Comparison of ENCODE assay signal across 8 cellular contexts in the genomic region with DNA sequence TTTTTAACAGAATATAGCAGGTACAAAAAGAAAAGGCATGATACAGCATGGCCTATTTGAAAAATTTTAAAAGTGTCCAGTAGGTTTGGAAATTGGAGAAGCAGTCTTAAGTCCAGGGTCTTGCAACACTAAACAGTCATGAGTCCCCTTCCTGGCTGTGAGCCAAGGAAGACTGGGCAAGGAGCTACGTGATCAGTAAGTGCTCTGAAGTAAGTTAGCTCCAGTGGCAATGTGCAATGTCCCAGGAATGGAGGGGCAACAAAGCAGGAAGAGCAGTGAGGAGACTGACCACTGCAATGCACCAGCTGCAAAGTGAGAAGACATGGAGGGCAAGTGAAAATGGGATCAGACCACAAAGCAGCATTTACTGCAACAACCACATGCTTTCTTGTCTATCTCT.
DNase-seq lines count a peak whose midpoint lies in the region; ATAC-seq and FAIRE-seq lines count a peak whose summit lies in the region.
"Had no signal": no experiment of that assay in that cellular context is flagged by ENCODE, and none has a peak within 500 bp of the region (broad histone marks: within the 10 kb centered on the region; RNA-seq: fewer than 3 reads in every experiment).

No MANE protein-coding gene starts in this region.

- ATAC-seq in GM18907 (IDR thresholded peaks at IDR 0.05; ENCODE audit: unreplicated experiment): no peak

- no peak overlapping the region for H3K9ac ChIP-seq in skeletal muscle tissue (ENCODE audit: low read depth in 1 of 3, low read length in 3 of 3)

- FAIRE-seq in GM19239 (lab: Jason Lieb, UNC): peak; percentile 61
- FAIRE-seq: endothelial cell of umbilical vein had no signal

- H3K27me3 ChIP-seq in skeletal muscle tissue (ENCODE audit: control insufficient read depth in 3 of 3, insufficient read depth in 3 of 3, low read length in 3 of 3): no peaks in the 10 kb centered on the region

- no peak overlapping the region for H3K4me3 ChIP-seq in skeletal muscle tissue (ENCODE audit: low read length in 3 of 3)

- peak overlapping the region; percentile 10 for H3K27ac ChIP-seq in skeletal muscle tissue (ENCODE audit: low read depth, low read length)

- DNase-seq in GM19239 (ENCODE audit: insufficient read length, low spot score) (no peak), SKM-1 (lab: John Stamatoyannopoulos, UW; ENCODE audit: unreplicated experiment) (peak; percentile 73), glomerular visceral epithelial cell (ENCODE audit: extremely low spot score) (peak; percentile 96), OCI-M2 (lab: John Stamatoyannopoulos, UW; ENCODE audit: unreplicated experiment) (no peak)
- DNase-seq in stimulated activated CD4-positive, alpha-beta T cell treated with anti-CD3 and anti-CD28 coated beads, Interleukin-15, amount 100 ng/mL, for 24 hours: no peak

- H3K4me1 ChIP-seq in skeletal muscle tissue (ENCODE audit: control insufficient read depth in 3 of 3, insufficient read depth in 3 of 3, low read length in 3 of 3): peaks cover 7 to 10% (median 8%) of the 10 kb centered on the region in 3 donors

- H3K36me3 ChIP-seq in skeletal muscle tissue (ENCODE audit: control insufficient read depth in 3 of 3, insufficient read depth in 3 of 3, low read length in 3 of 3): peaks cover 10 to 47% (median 30%) of the 10 kb centered on the region in 3 donors

- no peaks in the 10 kb centered on the region for H3K9me3 ChIP-seq in skeletal muscle tissue (ENCODE audit: control insufficient read depth in 3 of 3, low read length in 3 of 3)

Comparison
In these comparisons a context has a peak if more than half of its experiments do, and no peak if none do; other contexts are left out.
1. DNase-seq: peak in SKM-1 (single experiment) and glomerular visceral epithelial cell (single experiment); none in GM19239 (single experiment), OCI-M2 (single experiment) and stimulated activated CD4-positive, alpha-beta T cell treated with anti-CD3 and anti-CD28 coated beads, Interleukin-15, amount 100 ng/mL, for 24 hours (single experiment).